23 cellular contexts compared by ENCODE assay signal in genomic region chr4:163467371-163467770, GRCh38. TPM values are rescaled to one million over a fixed set of nuclear protein-coding genes. Genes with fewer than 3 reads are reported as not detected.
"Had no signal": no experiment of that assay in that cellular context is flagged by ENCODE, and none has a peak within 500 bp of the region (broad histone marks: within the 10 kb centered on the region; RNA-seq: fewer than 3 reads in every experiment).

No MANE protein-coding gene starts in this region.

- H3K9me3 Mint-ChIP-seq: naive thymus-derived CD8-positive, alpha-beta T cell had no signal

- H3K9me3 ChIP-seq: colonic mucosa, heart left ventricle, mucosa of descending colon, neutrophil, psoas muscle, sigmoid colon, stomach, thoracic aorta had no signal

- H3K36me3 ChIP-seq: colonic mucosa, heart left ventricle, neutrophil, sigmoid colon, stomach, thoracic aorta had no signal

- H3K4me1 Mint-ChIP-seq: naive thymus-derived CD8-positive, alpha-beta T cell had no signal

- H3K4me3 Mint-ChIP-seq: naive thymus-derived CD8-positive, alpha-beta T cell had no signal

- H3K4me1 ChIP-seq: colonic mucosa, heart left ventricle, psoas muscle, sigmoid colon, stomach had no signal

- H3K36me3 Mint-ChIP-seq: naive thymus-derived CD8-positive, alpha-beta T cell had no signal

- H3K27me3 ChIP-seq: colonic mucosa, sigmoid colon, stomach had no signal

- H3K27ac ChIP-seq: colonic mucosa, heart left ventricle, neutrophil, psoas muscle, sigmoid colon, skin epidermis, stomach, thoracic aorta had no signal

- H3K4me3 ChIP-seq: colonic mucosa, heart left ventricle, mucosa of descending colon, psoas muscle, sigmoid colon, skin epidermis, stomach, thoracic aorta had no signal

- H3K27ac Mint-ChIP-seq: naive thymus-derived CD8-positive, alpha-beta T cell had no signal

- ATAC-seq: heart left ventricle; left lobe of liver; mucosa of descending colon; naive thymus-derived CD8-positive, alpha-beta T cell; psoas muscle had no signal

- DNase-seq: colonic mucosa; dermis blood vessel endothelial cell; erythroblast; heart left ventricle; hypothalamus; islet precursor cell; mucosa of descending colon; naive thymus-derived CD8-positive, alpha-beta T cell; psoas muscle; sigmoid colon; stimulated activated CD4-positive, alpha-beta T cell treated with anti-CD3 and anti-CD28 coated beads, Interleukin-12 subunit alpha, Interleukin-12 subunit beta, amount 100 ng/mL, for 4 hours; stimulated activated naive CD4-positive, alpha-beta T cell; stomach; substantia nigra; trophoblast cell had no signal

RNA-seq across cellular contexts. Expression of gene TKTL2, which starts 6.2 kb away (rescaled TPM):
- total RNA-seq: colonic mucosa; dermis blood vessel endothelial cell; glomerular endothelial cell; heart left ventricle; left lobe of liver; lower leg skin; naive thymus-derived CD8-positive, alpha-beta T cell; osteoblast; psoas muscle had no signal
- polyA plus RNA-seq: heart left ventricle; naive thymus-derived CD8-positive, alpha-beta T cell; psoas muscle; sigmoid colon; stomach; urinary bladder had no signal
